ENCODE assay signal across 8 cellular contexts in genomic region chr2:38465789-38466127, GRCh38.
A peak's percentile ranks its signal among the peaks of the same experiment; 100 is the strongest.
DNase-seq lines count a peak whose midpoint lies in the region; ATAC-seq and TF ChIP-seq lines count a peak whose summit lies in the region.

No MANE protein-coding gene starts in this region.

- no peak overlapping the region for H3K27ac ChIP-seq in colonic mucosa

- H3K9me3 ChIP-seq in colonic mucosa: no peaks in the 10 kb centered on the region

- DNase-seq in CD1c-positive myeloid dendritic cell (ENCODE audit: extremely low spot score) (peak; percentile 7), NCI-H226 (peak; percentile 17), colonic mucosa (peak; percentile 41), mucosa of gallbladder (ENCODE audit: low spot score) (peak; percentile 29), cerebellar nuclear complex (lab: John Stamatoyannopoulos, UW) (no peak)

- intact Hi-C loops in colonic mucosa (cut with DNase I): loop anchor here (5.0 kb wide), 1 partner anchor 42 kb away; no protein-coding TSS in a partner anchor

- H3K4me1 ChIP-seq in colonic mucosa: no peaks in the 10 kb centered on the region

- no peaks in the 10 kb centered on the region for H3K36me3 ChIP-seq in colonic mucosa

- no peak overlapping the region for H3K4me3 ChIP-seq in colonic mucosa

- ATAC-seq in GM18858 (IDR thresholded peaks at IDR 0.05; ENCODE audit: unreplicated experiment): peak; percentile 53
- ATAC-seq in GM21737 (IDR thresholded peaks at IDR 0.05; ENCODE audit: unreplicated experiment): no peak
- no peak for ATAC-seq in GM21381 (IDR thresholded peaks at IDR 0.05; ENCODE audit: unreplicated experiment)

- no peak for TF ChIP-seq CTCF in colonic mucosa (IDR thresholded peaks at IDR 0.05)

- H3K9ac ChIP-seq in colonic mucosa (ENCODE audit: low read depth in 2 of 2, low read length in 2 of 2): no peak overlapping the region

- no peaks in the 10 kb centered on the region for H3K27me3 ChIP-seq in colonic mucosa

Comparison
In these comparisons a context has a peak if more than half of its experiments do, and no peak if none do; other contexts are left out.
1. DNase-seq: peak in CD1c-positive myeloid dendritic cell (single experiment), NCI-H226 (single experiment), colonic mucosa (single experiment) and mucosa of gallbladder (single experiment); none in cerebellar nuclear complex (0 of 2).